In the genomic region with DNA sequence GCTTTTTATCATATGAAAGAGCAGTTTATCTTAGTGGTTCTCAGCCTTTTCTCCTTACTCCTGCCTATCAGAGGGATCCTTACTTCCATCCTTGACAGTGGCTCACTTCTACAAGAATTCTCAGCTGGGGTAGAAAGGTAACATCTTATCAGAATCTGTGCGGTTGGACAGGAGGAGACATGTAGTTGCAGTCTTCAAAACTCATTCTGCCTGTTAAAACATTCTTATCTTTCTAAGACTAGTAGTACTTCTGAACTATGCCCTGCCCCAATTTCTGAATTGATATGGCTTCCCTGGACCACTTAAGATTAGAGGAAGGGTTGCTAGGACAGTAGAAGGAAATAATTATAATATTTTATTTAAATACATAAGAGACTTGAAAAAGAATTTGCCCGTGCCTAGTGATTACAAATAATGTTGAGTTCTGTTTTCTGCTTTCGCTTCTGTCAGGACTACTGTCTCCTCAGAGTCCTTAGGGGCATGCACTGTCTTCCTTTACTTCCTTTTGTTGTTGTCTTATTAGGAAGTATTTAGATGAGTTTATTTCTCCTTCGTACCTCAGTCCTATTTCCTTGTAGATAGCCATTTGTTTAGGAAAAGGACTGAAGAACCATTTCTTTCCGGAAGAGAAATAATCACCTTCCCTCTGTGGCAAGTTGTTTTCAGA, we compare ENCODE assay signal across 1 cellular context.
TF ChIP-seq lines count a peak whose summit lies in the region.

No MANE protein-coding gene starts in this region.

TF ChIP-seq in K562, 482 proteins besides CTCF, POLR2A, EP300 and RAD21 (continued from another document):
- TF ChIP-seq, protein P1, sequence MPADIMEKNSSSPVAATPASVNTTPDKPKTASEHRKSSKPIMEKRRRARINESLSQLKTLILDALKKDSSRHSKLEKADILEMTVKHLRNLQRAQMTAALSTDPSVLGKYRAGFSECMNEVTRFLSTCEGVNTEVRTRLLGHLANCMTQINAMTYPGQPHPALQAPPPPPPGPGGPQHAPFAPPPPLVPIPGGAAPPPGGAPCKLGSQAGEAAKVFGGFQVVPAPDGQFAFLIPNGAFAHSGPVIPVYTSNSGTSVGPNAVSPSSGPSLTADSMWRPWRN (IDR thresholded peaks at IDR 0.05; ENCODE audit: low read depth): peak; percentile 66; the same call in 1 of the 2 replicates
- 0 out of 2 replicates have a peak, but pooled peaks have one; percentile 20 for TF ChIP-seq FOSL1 (tag; conservative IDR thresholded peaks at IDR 0.05)
- TF ChIP-seq, protein P2, sequence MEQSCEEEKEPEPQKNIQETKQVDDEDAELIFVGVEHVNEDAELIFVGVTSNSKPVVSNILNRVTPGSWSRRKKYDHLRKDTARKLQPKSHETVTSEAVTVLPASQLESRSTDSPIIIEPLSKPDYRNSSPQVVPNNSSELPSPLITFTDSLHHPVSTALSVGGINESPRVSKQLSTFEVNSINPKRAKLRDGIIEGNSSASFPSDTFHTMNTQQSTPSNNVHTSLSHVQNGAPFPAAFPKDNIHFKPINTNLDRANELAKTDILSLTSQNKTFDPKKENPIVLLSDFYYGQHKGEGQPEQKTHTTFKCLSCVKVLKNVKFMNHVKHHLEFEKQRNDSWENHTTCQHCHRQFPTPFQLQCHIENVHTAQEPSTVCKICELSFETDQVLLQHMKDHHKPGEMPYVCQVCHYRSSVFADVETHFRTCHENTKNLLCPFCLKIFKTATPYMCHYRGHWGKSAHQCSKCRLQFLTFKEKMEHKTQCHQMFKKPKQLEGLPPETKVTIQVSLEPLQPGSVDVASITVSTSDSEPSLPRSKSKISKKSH (CRISPR knock-in tag; IDR thresholded peaks at IDR 0.05): no peak
- peak; percentile 70 for TF ChIP-seq TCF3 (CRISPR knock-in tag; IDR thresholded peaks at IDR 0.05)
- peak; percentile 65; the same call in 1 of the 2 replicates for TF ChIP-seq SMAD4 (CRISPR knock-in tag; conservative IDR thresholded peaks at IDR 0.05)
- TF ChIP-seq, protein P3, sequence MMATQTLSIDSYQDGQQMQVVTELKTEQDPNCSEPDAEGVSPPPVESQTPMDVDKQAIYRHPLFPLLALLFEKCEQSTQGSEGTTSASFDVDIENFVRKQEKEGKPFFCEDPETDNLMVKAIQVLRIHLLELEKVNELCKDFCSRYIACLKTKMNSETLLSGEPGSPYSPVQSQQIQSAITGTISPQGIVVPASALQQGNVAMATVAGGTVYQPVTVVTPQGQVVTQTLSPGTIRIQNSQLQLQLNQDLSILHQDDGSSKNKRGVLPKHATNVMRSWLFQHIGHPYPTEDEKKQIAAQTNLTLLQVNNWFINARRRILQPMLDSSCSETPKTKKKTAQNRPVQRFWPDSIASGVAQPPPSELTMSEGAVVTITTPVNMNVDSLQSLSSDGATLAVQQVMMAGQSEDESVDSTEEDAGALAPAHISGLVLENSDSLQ (IDR thresholded peaks at IDR 0.05): no peak
- no peak for TF ChIP-seq HNRNPK (IDR thresholded peaks at IDR 0.05; ENCODE audit: low read depth, low read length, poor library complexity, severe bottlenecking)
- TF ChIP-seq, protein P4, sequence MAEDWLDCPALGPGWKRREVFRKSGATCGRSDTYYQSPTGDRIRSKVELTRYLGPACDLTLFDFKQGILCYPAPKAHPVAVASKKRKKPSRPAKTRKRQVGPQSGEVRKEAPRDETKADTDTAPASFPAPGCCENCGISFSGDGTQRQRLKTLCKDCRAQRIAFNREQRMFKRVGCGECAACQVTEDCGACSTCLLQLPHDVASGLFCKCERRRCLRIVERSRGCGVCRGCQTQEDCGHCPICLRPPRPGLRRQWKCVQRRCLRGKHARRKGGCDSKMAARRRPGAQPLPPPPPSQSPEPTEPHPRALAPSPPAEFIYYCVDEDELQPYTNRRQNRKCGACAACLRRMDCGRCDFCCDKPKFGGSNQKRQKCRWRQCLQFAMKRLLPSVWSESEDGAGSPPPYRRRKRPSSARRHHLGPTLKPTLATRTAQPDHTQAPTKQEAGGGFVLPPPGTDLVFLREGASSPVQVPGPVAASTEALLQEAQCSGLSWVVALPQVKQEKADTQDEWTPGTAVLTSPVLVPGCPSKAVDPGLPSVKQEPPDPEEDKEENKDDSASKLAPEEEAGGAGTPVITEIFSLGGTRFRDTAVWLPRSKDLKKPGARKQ (CRISPR knock-in tag; IDR thresholded peaks at IDR 0.05): no peak
- TF ChIP-seq, protein P5, sequence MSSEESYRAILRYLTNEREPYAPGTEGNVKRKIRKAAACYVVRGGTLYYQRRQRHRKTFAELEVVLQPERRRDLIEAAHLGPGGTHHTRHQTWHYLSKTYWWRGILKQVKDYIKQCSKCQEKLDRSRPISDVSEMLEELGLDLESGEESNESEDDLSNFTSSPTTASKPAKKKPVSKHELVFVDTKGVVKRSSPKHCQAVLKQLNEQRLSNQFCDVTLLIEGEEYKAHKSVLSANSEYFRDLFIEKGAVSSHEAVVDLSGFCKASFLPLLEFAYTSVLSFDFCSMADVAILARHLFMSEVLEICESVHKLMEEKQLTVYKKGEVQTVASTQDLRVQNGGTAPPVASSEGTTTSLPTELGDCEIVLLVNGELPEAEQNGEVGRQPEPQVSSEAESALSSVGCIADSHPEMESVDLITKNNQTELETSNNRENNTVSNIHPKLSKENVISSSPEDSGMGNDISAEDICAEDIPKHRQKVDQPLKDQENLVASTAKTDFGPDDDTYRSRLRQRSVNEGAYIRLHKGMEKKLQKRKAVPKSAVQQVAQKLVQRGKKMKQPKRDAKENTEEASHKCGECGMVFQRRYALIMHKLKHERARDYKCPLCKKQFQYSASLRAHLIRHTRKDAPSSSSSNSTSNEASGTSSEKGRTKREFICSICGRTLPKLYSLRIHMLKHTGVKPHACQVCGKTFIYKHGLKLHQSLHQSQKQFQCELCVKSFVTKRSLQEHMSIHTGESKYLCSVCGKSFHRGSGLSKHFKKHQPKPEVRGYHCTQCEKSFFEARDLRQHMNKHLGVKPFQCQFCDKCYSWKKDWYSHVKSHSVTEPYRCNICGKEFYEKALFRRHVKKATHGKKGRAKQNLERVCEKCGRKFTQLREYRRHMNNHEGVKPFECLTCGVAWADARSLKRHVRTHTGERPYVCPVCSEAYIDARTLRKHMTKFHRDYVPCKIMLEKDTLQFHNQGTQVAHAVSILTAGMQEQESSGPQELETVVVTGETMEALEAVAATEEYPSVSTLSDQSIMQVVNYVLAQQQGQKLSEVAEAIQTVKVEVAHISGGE (CRISPR knock-in tag; IDR thresholded peaks at IDR 0.05): no peak
- 0 out of 2 replicates have a peak, but pooled peaks have one; percentile 11 for TF ChIP-seq NR2C1 (IDR thresholded peaks at IDR 0.05)
- TF ChIP-seq NR2C1 (tag; IDR thresholded peaks at IDR 0.05): no peak
- no peak for TF ChIP-seq STAG1 (CRISPR knock-in tag; IDR thresholded peaks at IDR 0.05; ENCODE audit: borderline replicate concordance)
- TF ChIP-seq PTRF (tag; IDR thresholded peaks at IDR 0.05): no peak
- peak; percentile 80; the same call in 1 of the 2 replicates for TF ChIP-seq ZEB2 (IDR thresholded peaks at IDR 0.05)
- TF ChIP-seq ELF4 (CRISPR knock-in tag; IDR thresholded peaks at IDR 0.05): no peak
- TF ChIP-seq TBL1XR1 (IDR thresholded peaks at IDR 0.05; ENCODE audit: low read length in 2 of 2): peak in 1 of 2 experiments; percentile 86; a peak in 2 of 4 replicates
- peak; percentile 77 for TF ChIP-seq TEAD4 (IDR thresholded peaks at IDR 0.05; ENCODE audit: low read length)
- no peak for TF ChIP-seq TEAD4 (CRISPR knock-in tag; IDR thresholded peaks at IDR 0.05; ENCODE audit: borderline replicate concordance)
- TF ChIP-seq, protein P6, sequence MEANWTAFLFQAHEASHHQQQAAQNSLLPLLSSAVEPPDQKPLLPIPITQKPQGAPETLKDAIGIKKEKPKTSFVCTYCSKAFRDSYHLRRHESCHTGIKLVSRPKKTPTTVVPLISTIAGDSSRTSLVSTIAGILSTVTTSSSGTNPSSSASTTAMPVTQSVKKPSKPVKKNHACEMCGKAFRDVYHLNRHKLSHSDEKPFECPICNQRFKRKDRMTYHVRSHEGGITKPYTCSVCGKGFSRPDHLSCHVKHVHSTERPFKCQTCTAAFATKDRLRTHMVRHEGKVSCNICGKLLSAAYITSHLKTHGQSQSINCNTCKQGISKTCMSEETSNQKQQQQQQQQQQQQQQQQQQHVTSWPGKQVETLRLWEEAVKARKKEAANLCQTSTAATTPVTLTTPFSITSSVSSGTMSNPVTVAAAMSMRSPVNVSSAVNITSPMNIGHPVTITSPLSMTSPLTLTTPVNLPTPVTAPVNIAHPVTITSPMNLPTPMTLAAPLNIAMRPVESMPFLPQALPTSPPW (CRISPR knock-in tag; IDR thresholded peaks at IDR 0.05): peak; percentile 27; the same call in 1 of the 2 replicates
- TF ChIP-seq SMAD2 (IDR thresholded peaks at IDR 0.05; ENCODE audit: low read depth, low read length): no peak
- peak; percentile 56; the same call in 1 of the 2 replicates for TF ChIP-seq SMARCE1 (IDR thresholded peaks at IDR 0.05)
- TF ChIP-seq XRCC5 (IDR thresholded peaks at IDR 0.05; ENCODE audit: low read depth, low read length): no peak
- no peak for TF ChIP-seq ZNF561 (CRISPR knock-in tag; conservative IDR thresholded peaks at IDR 0.05)
- TF ChIP-seq, protein P7, sequence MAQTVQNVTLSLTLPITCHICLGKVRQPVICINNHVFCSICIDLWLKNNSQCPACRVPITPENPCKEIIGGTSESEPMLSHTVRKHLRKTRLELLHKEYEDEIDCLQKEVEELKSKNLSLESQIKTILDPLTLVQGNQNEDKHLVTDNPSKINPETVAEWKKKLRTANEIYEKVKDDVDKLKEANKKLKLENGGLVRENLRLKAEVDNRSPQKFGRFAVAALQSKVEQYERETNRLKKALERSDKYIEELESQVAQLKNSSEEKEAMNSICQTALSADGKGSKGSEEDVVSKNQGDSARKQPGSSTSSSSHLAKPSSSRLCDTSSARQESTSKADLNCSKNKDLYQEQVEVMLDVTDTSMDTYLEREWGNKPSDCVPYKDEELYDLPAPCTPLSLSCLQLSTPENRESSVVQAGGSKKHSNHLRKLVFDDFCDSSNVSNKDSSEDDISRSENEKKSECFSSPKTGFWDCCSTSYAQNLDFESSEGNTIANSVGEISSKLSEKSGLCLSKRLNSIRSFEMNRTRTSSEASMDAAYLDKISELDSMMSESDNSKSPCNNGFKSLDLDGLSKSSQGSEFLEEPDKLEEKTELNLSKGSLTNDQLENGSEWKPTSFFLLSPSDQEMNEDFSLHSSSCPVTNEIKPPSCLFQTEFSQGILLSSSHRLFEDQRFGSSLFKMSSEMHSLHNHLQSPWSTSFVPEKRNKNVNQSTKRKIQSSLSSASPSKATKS (CRISPR knock-in tag; IDR thresholded peaks at IDR 0.05): no peak
- TF ChIP-seq, protein P8, sequence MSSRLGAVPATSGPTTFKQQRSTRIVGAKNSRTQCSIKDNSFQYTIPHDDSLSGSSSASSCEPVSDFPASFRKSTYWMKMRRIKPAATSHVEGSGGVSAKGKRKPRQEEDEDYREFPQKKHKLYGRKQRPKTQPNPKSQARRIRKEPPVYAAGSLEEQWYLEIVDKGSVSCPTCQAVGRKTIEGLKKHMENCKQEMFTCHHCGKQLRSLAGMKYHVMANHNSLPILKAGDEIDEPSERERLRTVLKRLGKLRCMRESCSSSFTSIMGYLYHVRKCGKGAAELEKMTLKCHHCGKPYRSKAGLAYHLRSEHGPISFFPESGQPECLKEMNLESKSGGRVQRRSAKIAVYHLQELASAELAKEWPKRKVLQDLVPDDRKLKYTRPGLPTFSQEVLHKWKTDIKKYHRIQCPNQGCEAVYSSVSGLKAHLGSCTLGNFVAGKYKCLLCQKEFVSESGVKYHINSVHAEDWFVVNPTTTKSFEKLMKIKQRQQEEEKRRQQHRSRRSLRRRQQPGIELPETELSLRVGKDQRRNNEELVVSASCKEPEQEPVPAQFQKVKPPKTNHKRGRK (tag; IDR thresholded peaks at IDR 0.05): no peak
- TF ChIP-seq MTA2 (IDR thresholded peaks at IDR 0.05; ENCODE audit: low read depth): peak; percentile 53
- peak; percentile 64 for TF ChIP-seq HDAC3 (IDR thresholded peaks at IDR 0.05; ENCODE audit: borderline replicate concordance, partially characterized antibody)
- TF ChIP-seq NFIC (IDR thresholded peaks at IDR 0.05): no peak
- peak; percentile 44; the same call in 1 of the 2 replicates for TF ChIP-seq STAT5A (IDR thresholded peaks at IDR 0.05; ENCODE audit: borderline replicate concordance, low read length)
- peak; percentile 74 for TF ChIP-seq DPF2 (IDR thresholded peaks at IDR 0.05)
TF ChIP-seq in K562: peak in this region for 40.
